ENCODE assay signal across 11 cellular contexts in the genomic region with DNA sequence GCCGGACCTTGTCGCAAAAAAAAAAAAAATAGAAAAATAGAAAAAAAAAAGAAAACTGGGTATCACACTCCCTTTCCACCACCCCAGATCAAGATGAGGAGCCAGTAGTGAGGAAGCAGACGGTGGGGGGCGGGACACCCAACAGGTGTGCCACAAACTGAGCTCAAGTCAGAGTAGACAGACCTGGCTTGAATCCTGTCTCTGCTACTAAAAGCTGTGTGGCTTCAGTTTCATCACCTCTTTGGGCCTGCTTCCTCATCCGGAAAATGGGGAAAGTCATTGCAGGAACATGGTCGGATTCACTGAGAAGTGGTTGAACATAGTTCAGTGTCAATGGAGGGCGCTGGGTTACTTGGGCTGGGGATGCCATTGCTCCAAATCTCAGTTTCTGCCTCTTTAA. TPM values are rescaled to one million over a fixed set of nuclear protein-coding genes. Genes with fewer than 3 reads are reported as not detected.
DNase-seq lines count a peak whose midpoint lies in the region; ATAC-seq and TF ChIP-seq lines count a peak whose summit lies in the region.
"Had no signal": no experiment of that assay in that cellular context is flagged by ENCODE, and none has a peak within 500 bp of the region (broad histone marks: within the 10 kb centered on the region; RNA-seq: fewer than 3 reads in every experiment).

No MANE protein-coding gene starts in this region.

- no peak overlapping the region for H2AFZ ChIP-seq in mammary epithelial cell (ENCODE audit: low read depth, low read length)

- H3K4me3 Mint-ChIP-seq in MCF 10A (ENCODE audit: unreplicated experiment): peak overlapping the region; percentile 29
- H3K4me3 Mint-ChIP-seq: activated naive CD8-positive, alpha-beta T cell treated with anti-CD3 and anti-CD28 coated beads, Interleukin-2, amount 10 ng/mL, durations not matched to agents 7 days and 5 days had no signal

- H3K27ac Mint-ChIP-seq in MCF 10A (ENCODE audit: low read depth, unreplicated experiment): peak overlapping the region; percentile 79
- H3K27ac Mint-ChIP-seq: activated naive CD8-positive, alpha-beta T cell treated with anti-CD3 and anti-CD28 coated beads, Interleukin-2, amount 10 ng/mL, durations not matched to agents 7 days and 5 days had no signal

- H3K36me3 ChIP-seq in mammary epithelial cell (ENCODE audit: insufficient read depth, low read length) (no peaks in the 10 kb centered on the region), gastroesophageal sphincter (peaks cover 0 to 20% of the 10 kb centered on the region in 2 donors), ovary (no peaks in the 10 kb centered on the region), urinary bladder (ENCODE audit: insufficient read depth) (peaks cover 2% of the 10 kb centered on the region)

- H3K4me3 ChIP-seq in mammary epithelial cell (replicated peaks in 1 of 3; ENCODE audit: insufficient read depth in 1 of 3, low read depth in 2 of 3, low read length in 3 of 3) (no peak overlapping the region), gastroesophageal sphincter (peak overlapping the region; percentile 38 to 80), ovary (peak overlapping the region; percentile 25), urinary bladder (ENCODE audit: low read depth, low read length) (peak overlapping the region; percentile 25)

- H3K9me3 Mint-ChIP-seq in MCF 10A (ENCODE audit: unreplicated experiment): no peaks in the 10 kb centered on the region

- ATAC-seq in gastroesophageal sphincter: no peak
- no peak for ATAC-seq in HG03159 (IDR thresholded peaks at IDR 0.05; ENCODE audit: unreplicated experiment)

- dilution Hi-C loops in mammary epithelial cell (cut with HindIII; ENCODE audit: low sequenced_read_pairs): loop anchor here (5.0 kb wide), 2 partner anchors 58 to 243 kb away; no protein-coding TSS in a partner anchor

- TF ChIP-seq CTCF in MCF 10A (IDR thresholded peaks at IDR 0.05; ENCODE audit: unreplicated experiment): no peak
- TF ChIP-seq CTCF in mammary epithelial cell (conservative IDR thresholded peaks at IDR 0.05 in 1 of 2, IDR thresholded peaks at IDR 0.05 in 1 of 2; ENCODE audit: extremely low read depth in 1 of 2, insufficient read depth in 1 of 2, low read depth in 1 of 2, low read length in 2 of 2): no peak
- TF ChIP-seq CTCF in gastroesophageal sphincter (IDR thresholded peaks at IDR 0.05): no peak
- TF ChIP-seq CTCF in ovary (IDR thresholded peaks at IDR 0.05): no peak

- 88% methylated on average over 5 of the region's 7 CpGs for WGBS in mammary epithelial cell (ENCODE audit: low coverage, missing lambda C conversion rate)
- WGBS in gastroesophageal sphincter (ENCODE audit: low coverage in 1 of 2), 2 donors: 17 to 32% methylated on average over 1 to 7 of the region's 7 CpGs
- WGBS in ovary, 3 donors: 62 to 69% (median 64%) methylated on average over 7 of the region's 7 CpGs
- WGBS in urinary bladder: 48% methylated on average over 7 of the region's 7 CpGs

- peak; percentile 27 for DNase-seq in MCF 10A (ENCODE audit: unreplicated experiment)
- no peak for DNase-seq in mammary epithelial cell
- peak in 2 of 5 donors; percentile 31 to 34 for DNase-seq in ovary
- no peak for DNase-seq in NCI-H2029 treated with DMSO at 0.1 percent for 48 hours (lab: John Stamatoyannopoulos, UW)
- DNase-seq in activated T-cell treated with anti-CD3 and anti-CD28 coated beads, Interleukin-2, amount 50 U/mL, for 1 hour: no peak
- DNase-seq: activated CD4-positive, alpha-beta T cell treated with anti-CD3 and anti-CD28 coated beads, Interleukin-2, amount 50 U/mL, for 48 hours; activated naive CD8-positive, alpha-beta T cell treated with anti-CD3 and anti-CD28 coated beads, Interleukin-2, amount 10 ng/mL, durations not matched to agents 7 days and 5 days had no signal

- TF ChIP-seq POLR2A in gastroesophageal sphincter (IDR thresholded peaks at IDR 0.05) (peak in 1 of 2 donors; percentile 42), ovary (IDR thresholded peaks at IDR 0.05) (no peak)

- POLR2A ChIA-PET in MCF 10A (lab: Yijun Ruan, JAX): interaction anchor here (0.6 to 5.3 kb wide), 10 partner anchors 10 to 301 kb away, joined by 3 to 40 read pairs (median 6); a partner anchor contains a TSS

- BruUV-seq in MCF 10A (replicated peaks; lab: Mats Ljungman, UMichigan) (no TSS peak), mammary epithelial cell (replicated peaks; lab: Mats Ljungman, UMichigan) (no TSS peak)

- in situ Hi-C loops in mammary epithelial cell (cut with MboI; ENCODE audit: low sequenced_read_pairs in 2 of 2): no loop called here

- no peaks in the 10 kb centered on the region for H3K27me3 ChIP-seq in mammary epithelial cell (ENCODE audit: insufficient read depth, low read length)
- H3K27me3 ChIP-seq in gastroesophageal sphincter: no peaks in the 10 kb centered on the region
- no peaks in the 10 kb centered on the region for H3K27me3 ChIP-seq in ovary

- H3K27me3 Mint-ChIP-seq in MCF 10A (ENCODE audit: insufficient read depth, unreplicated experiment): no peaks in the 10 kb centered on the region

- H4K20me1 ChIP-seq in mammary epithelial cell (ENCODE audit: insufficient read depth, low read length): no peaks in the 10 kb centered on the region

- H3K79me2 ChIP-seq in mammary epithelial cell (ENCODE audit: insufficient read depth, low read length): no peaks in the 10 kb centered on the region

- no peak overlapping the region for H3K9ac ChIP-seq in mammary epithelial cell (ENCODE audit: insufficient read depth, low read length)

- no peak overlapping the region for H3K4me2 ChIP-seq in mammary epithelial cell (ENCODE audit: insufficient read depth, low read depth, low read length)

- intact Hi-C loops in MCF 10A (cut with micrococcal nuclease): no loop called here
- intact Hi-C loops in mammary epithelial cell (cut with micrococcal nuclease): no loop called here
- intact Hi-C loops in ovary (cut with DNase I): loop anchor here in 2 of 4 donors (10.0 kb wide), 2 partner anchors 55 to 225 kb away; no protein-coding TSS in a partner anchor

- no peaks in the 10 kb centered on the region for H3K9me3 ChIP-seq in mammary epithelial cell (replicated peaks; ENCODE audit: insufficient read depth, low read length)
- H3K9me3 ChIP-seq in gastroesophageal sphincter: no peaks in the 10 kb centered on the region
- H3K9me3 ChIP-seq in ovary: no peaks in the 10 kb centered on the region

- H3K27ac ChIP-seq in mammary epithelial cell (ENCODE audit: insufficient read depth, low read depth, low read length) (no peak overlapping the region), gastroesophageal sphincter (peak overlapping the region; percentile 83 to 99 (median 96)), ovary (peak overlapping the region; percentile 50 to 60), urinary bladder (ENCODE audit: low read depth) (peak overlapping the region; percentile 78)

- TF ChIP-seq EP300 in gastroesophageal sphincter (IDR thresholded peaks at IDR 0.05) (no peak), ovary (IDR thresholded peaks at IDR 0.05) (no peak)

- H3K36me3 Mint-ChIP-seq in MCF 10A (ENCODE audit: insufficient read depth, unreplicated experiment): no peaks in the 10 kb centered on the region
- H3K36me3 Mint-ChIP-seq: activated naive CD8-positive, alpha-beta T cell treated with anti-CD3 and anti-CD28 coated beads, Interleukin-2, amount 10 ng/mL, durations not matched to agents 7 days and 5 days had no signal

- H3K4me1 Mint-ChIP-seq in MCF 10A (ENCODE audit: insufficient read depth, unreplicated experiment): peaks cover 28% of the 10 kb centered on the region
- H3K4me1 Mint-ChIP-seq: activated naive CD8-positive, alpha-beta T cell treated with anti-CD3 and anti-CD28 coated beads, Interleukin-2, amount 10 ng/mL, durations not matched to agents 7 days and 5 days had no signal

- CTCF ChIA-PET in MCF 10A (lab: Yijun Ruan, JAX) (interaction anchor here (0.5 to 2.4 kb wide), 5 partner anchors 19 to 220 kb away, joined by 3 to 11 read pairs (median 4); a partner anchor contains a TSS), mammary epithelial cell (lab: Charles Lee; ENCODE audit: low non-redundant PET) (interaction anchor here (0.6 kb wide), 1 partner anchor 272 kb away, joined by 3 read pairs; no protein-coding TSS in a partner anchor)

- peaks cover 29% of the 10 kb centered on the region for H3K4me1 ChIP-seq in mammary epithelial cell (ENCODE audit: insufficient read depth, low read length)
- H3K4me1 ChIP-seq in gastroesophageal sphincter: peaks cover 2 to 79% (median 33%) of the 10 kb centered on the region in 3 donors
- H3K4me1 ChIP-seq in ovary (ENCODE audit: insufficient read depth): peaks cover 16% of the 10 kb centered on the region
- no peaks in the 10 kb centered on the region for H3K4me1 ChIP-seq in urinary bladder (ENCODE audit: insufficient read depth)

RNA-seq across cellular contexts. Expression of a gene that starts 2.9 kb away (rescaled TPM):
- total RNA-seq in MCF 10A (2022) (0.47 TPM in 1 of 2 replicates, not detected in the other), mammary epithelial cell (not detected), gastroesophageal sphincter (100 to 1,000 TPM in 3 of 4 donors, 10 to 100 TPM in 1; 49.3 to 383 (median 144) TPM), ovary (10 to 100 TPM; 27.0 to 82.2 (median 57.7) TPM), urinary bladder (41.0 TPM)
- polyA plus RNA-seq in mammary epithelial cell (0.05 TPM), ovary (10 to 100 TPM; 10.8 to 37.9 TPM), urinary bladder (186 TPM)
- not detected for polyA minus RNA-seq in mammary epithelial cell
- total RNA-seq: activated naive CD8-positive, alpha-beta T cell treated with anti-CD3 and anti-CD28 coated beads, Interleukin-2, amount 10 ng/mL, durations not matched to agents 7 days and 5 days; T-helper 1 cell treated with Interleukin-12 subunit alpha and Interleukin-12 subunit beta and Interleukin-4 antibody, amounts not matched to agents 30 ng/mL and 1 ng/mL, for 36 hours had no signal

RNA-seq across cellular contexts. Expression of a gene that starts 47.2 kb away (rescaled TPM):
- total RNA-seq in MCF 10A (2022) (75.6 and 81.5 TPM in 2 replicates), mammary epithelial cell (10 to 100 TPM; 49.0 to 69.7 TPM), gastroesophageal sphincter (10 to 100 TPM; 48.2 to 69.5 (median 50.7) TPM), ovary (10 to 100 TPM; 34.5 to 63.4 (median 45.3) TPM), urinary bladder (30.7 TPM)
- polyA plus RNA-seq in mammary epithelial cell (116 TPM), ovary (10 to 100 TPM; 33.1 to 79.2 TPM), urinary bladder (44.5 TPM)
- 245 TPM for polyA minus RNA-seq in mammary epithelial cell

Comparison
In these comparisons a context has a peak if more than half of its experiments do, and no peak if none do; other contexts are left out.
1. H3K4me3 ChIP-seq: peak in gastroesophageal sphincter (2 of 2), ovary (single experiment) and urinary bladder (single experiment); none in mammary epithelial cell (0 of 3).
2. RNA of a gene that starts 2.9 kb away (total RNA-seq): 49.3 to 383 TPM in gastroesophageal sphincter, 27.0 to 82.2 TPM in ovary and 41.0 TPM in urinary bladder (single experiment); 0.47 TPM in MCF 10A and not detected in mammary epithelial cell; every median in the first group is over 10 times any median in the second.